29 cellular contexts compared by ENCODE assay signal in the genomic region with DNA sequence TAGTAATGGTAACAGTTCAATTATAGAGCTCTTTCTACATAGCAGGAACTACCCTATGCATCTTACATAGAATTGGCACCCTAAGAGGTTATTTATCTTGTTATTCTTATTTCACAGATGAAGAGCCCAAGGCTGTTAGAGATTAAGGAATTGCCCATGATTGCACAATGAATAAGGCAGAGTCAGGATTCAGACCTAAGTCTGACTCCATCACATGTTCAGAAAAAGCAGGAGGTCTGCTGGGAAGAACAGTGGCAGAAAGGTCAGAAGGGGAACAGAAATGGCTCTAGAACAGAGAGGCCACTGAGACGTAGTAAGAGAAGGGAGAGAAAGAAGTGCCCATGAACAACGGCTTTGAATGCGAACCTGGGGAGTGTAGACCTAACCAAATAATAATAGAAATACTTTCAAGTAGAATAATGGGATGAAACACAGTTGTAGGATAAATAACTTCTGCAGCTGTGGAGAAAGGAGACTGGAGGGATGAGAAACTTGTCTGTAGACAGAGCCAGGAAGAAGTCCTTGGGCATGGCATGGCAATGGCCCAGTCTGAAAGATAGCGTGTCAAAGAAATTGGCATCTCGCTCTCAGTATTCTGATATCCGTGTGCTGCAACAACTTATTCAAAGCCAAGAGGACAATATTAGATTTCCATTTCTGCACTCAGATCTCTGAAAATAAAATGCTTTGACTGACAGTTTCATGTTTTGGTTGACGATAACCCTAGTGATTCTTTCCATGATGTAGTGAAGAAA. TPM values are rescaled to one million over a fixed set of nuclear protein-coding genes. Genes with fewer than 3 reads are reported as not detected.
DNase-seq lines count a peak whose midpoint lies in the region; ATAC-seq and TF ChIP-seq lines count a peak whose summit lies in the region.
"Had no signal": no experiment of that assay in that cellular context is flagged by ENCODE, and none has a peak within 500 bp of the region (broad histone marks: within the 10 kb centered on the region; RNA-seq: fewer than 3 reads in every experiment).

No MANE protein-coding gene starts in this region.

- no peak for TF ChIP-seq POLR2A in gastrocnemius medialis (IDR thresholded peaks at IDR 0.05)

- in situ Hi-C loops in gastrocnemius medialis (cut with MboI; ENCODE audit: low sequenced_read_pairs in 4 of 4): no loop called here

- no peaks in the 10 kb centered on the region for H3K27me3 ChIP-seq in gastrocnemius medialis
- H3K27me3 ChIP-seq: MG63, SJSA1 had no signal

- TF ChIP-seq CTCF in choroid plexus epithelial cell (conservative IDR thresholded peaks at IDR 0.05; ENCODE audit: low read depth, low read length) (no peak), gastrocnemius medialis (IDR thresholded peaks at IDR 0.05 in 4 of 5, conservative IDR thresholded peaks at IDR 0.05 in 1 of 5) (no peak)

- intact Hi-C loops in gastrocnemius medialis (cut with DNase I; ENCODE audit: low total_unique reads): no loop called here

- DNase-seq in OCI-M1 (lab: John Stamatoyannopoulos, UW) (peak; percentile 7), choroid plexus epithelial cell (ENCODE audit: low read depth) (peak; percentile 31), gastrocnemius medialis (peak; percentile 69 to 87), iPS-NIHi11 (ENCODE audit: low spot score) (no peak), NCI-H2196 (lab: John Stamatoyannopoulos, UW; ENCODE audit: unreplicated experiment) (no peak)
- DNase-seq: CD8-positive, alpha-beta memory T cell; DMS 273 treated with DMSO at 0.1 percent for 48 hours; DMS79; EL; GDM1; KBM-7; MG63; NCI-H1105 treated with DMSO at 0.1 percent for 48 hours; NCI-H146; NCI-H1930; NCI-H2107; NCI-H446 treated with DMSO at 0.1 percent for 48 hours; NCI-H526 treated with DMSO at 0.1 percent for 48 hours; Right ventricle myocardium superior; RPMI8226 had no signal

- peak; percentile 56 to 67 for ATAC-seq in gastrocnemius medialis
- no peak for ATAC-seq in HG02870 (IDR thresholded peaks at IDR 0.05; ENCODE audit: unreplicated experiment)
- no peak for ATAC-seq in GM18907 (IDR thresholded peaks at IDR 0.05; ENCODE audit: unreplicated experiment)
- ATAC-seq: GM12878, HCT116 had no signal

- peaks cover 86 to 94% of the 10 kb centered on the region in 2 donors for H3K4me1 ChIP-seq in gastrocnemius medialis
- H3K4me1 ChIP-seq: SJSA1 had no signal

- peak overlapping the region; percentile 85 to 93 (median 92) for H3K27ac ChIP-seq in gastrocnemius medialis
- H3K27ac ChIP-seq: SJSA1 had no signal

- peaks cover 0 to 19% of the 10 kb centered on the region in 2 donors for H3K36me3 ChIP-seq in gastrocnemius medialis
- H3K36me3 ChIP-seq: MG63, SJSA1 had no signal

- H3K4me3 ChIP-seq in choroid plexus epithelial cell (ENCODE audit: low read depth, low read length) (no peak overlapping the region), gastrocnemius medialis (peak overlapping the region in 1 of 4 donors; percentile 0)
- H3K4me3 ChIP-seq: GM12878, MG63, SJSA1 had no signal

- no peaks in the 10 kb centered on the region for H3K9me3 ChIP-seq in gastrocnemius medialis
- H3K9me3 ChIP-seq: MG63, SJSA1 had no signal

RNA-seq across cellular contexts. Expression of gene MYBPC1, which starts 17.6 kb away (rescaled TPM):
- 1,000 to 10,000 TPM; 2,958 to 5,874 (median 4,932) TPM for total RNA-seq in gastrocnemius medialis
- total RNA-seq: B cell; CD8-positive, alpha-beta memory T cell; GM12878; H4; HT-29; LHCN-M2; SJSA1 had no signal

Comparison
In these comparisons a context has a peak if more than half of its experiments do, and no peak if none do; other contexts are left out.
1. DNase-seq: peak in OCI-M1 (single experiment), choroid plexus epithelial cell (single experiment) and gastrocnemius medialis (2 of 2); none in iPS-NIHi11 (single experiment) and NCI-H2196 (single experiment).
2. ATAC-seq: peak in gastrocnemius medialis (2 of 2); none in HG02870 (single experiment) and GM18907 (single experiment).